ENCODE assay signal across 9 cellular contexts in genomic region chr7:17184805-17185689, GRCh38.
DNase-seq lines count a peak whose midpoint lies in the region; ATAC-seq and TF ChIP-seq lines count a peak whose summit lies in the region.
"Had no signal": no experiment of that assay in that cellular context is flagged by ENCODE, and none has a peak within 500 bp of the region (broad histone marks: within the 10 kb centered on the region; RNA-seq: fewer than 3 reads in every experiment).

No MANE protein-coding gene starts in this region.

- POLR2A ChIA-PET in CD4-positive, alpha-beta memory T cell (lab: Charles Lee; ENCODE audit: partially characterized antibody), result no interaction called here

- no peaks in the 10 kb centered on the region for H3K36me3 ChIP-seq in CD4-positive, alpha-beta memory T cell (ENCODE audit: insufficient read depth, low read length)

- no peaks in the 10 kb centered on the region for H3K27me3 ChIP-seq in CD4-positive, alpha-beta memory T cell (ENCODE audit: insufficient read depth, low read length)

- H3K36me3 Mint-ChIP-seq in CD4-positive, alpha-beta memory T cell, result peaks cover 0 to 4% of the 10 kb centered on the region in 2 donors
- H3K36me3 Mint-ChIP-seq: memory B cell had no signal

- H3K4me1 Mint-ChIP-seq in CD4-positive, alpha-beta memory T cell, result peaks cover 7 to 12% (median 11%) of the 10 kb centered on the region in 4 donors

- no peak overlapping the region for H3K27ac ChIP-seq in CD4-positive, alpha-beta memory T cell (ENCODE audit: low read depth, low read length)

- H3K27ac Mint-ChIP-seq in CD4-positive, alpha-beta memory T cell, result peak overlapping the region in 1 of 7 donors; percentile 75

- peaks cover 11% of the 10 kb centered on the region for H3K4me1 ChIP-seq in CD4-positive, alpha-beta memory T cell (ENCODE audit: insufficient read depth, low read length)

- no peak overlapping the region for H3K4me3 ChIP-seq in fibroblast of villous mesenchyme (ENCODE audit: low read depth, low read length)
- no peak overlapping the region for H3K4me3 ChIP-seq in CD4-positive, alpha-beta memory T cell (ENCODE audit: low read length in 2 of 2)

- H3K9me3 Mint-ChIP-seq in CD4-positive, alpha-beta memory T cell, result peaks cover 0 to 3% (median 0%) of the 10 kb centered on the region in 8 donors
- H3K9me3 Mint-ChIP-seq: memory B cell had no signal

- TF ChIP-seq CTCF in fibroblast of villous mesenchyme (IDR thresholded peaks at IDR 0.05; ENCODE audit: insufficient read depth, low read depth, low read length), result no peak

- CTCF ChIA-PET in CD4-positive, alpha-beta memory T cell (lab: Charles Lee; ENCODE audit: partially characterized antibody), result interaction anchor here (1.0 kb wide), 1 partner anchor 116 kb away, joined by 3 read pairs; no protein-coding TSS in a partner anchor

- H3K27me3 Mint-ChIP-seq in CD4-positive, alpha-beta memory T cell, result no peaks in the 10 kb centered on the region

- DNase-seq in GM04504 (ENCODE audit: low read depth), result peak; percentile 42
- peak; percentile 44 for DNase-seq in fibroblast of villous mesenchyme (ENCODE audit: low read depth)
- no peak for DNase-seq in NCI-H69 (lab: John Stamatoyannopoulos, UW)
- DNase-seq in CD4-positive, alpha-beta memory T cell, result no peak
- no peak for DNase-seq in posterior vena cava (ENCODE audit: low spot score)
- DNase-seq in NCI-H187 (lab: John Stamatoyannopoulos, UW), result no peak

- H3K9me3 ChIP-seq in CD4-positive, alpha-beta memory T cell (ENCODE audit: control insufficient read depth in 1 of 2, low read length in 2 of 2), result no peaks in the 10 kb centered on the region

- no peak overlapping the region for H3K4me3 Mint-ChIP-seq in CD4-positive, alpha-beta memory T cell
- H3K4me3 Mint-ChIP-seq: memory B cell had no signal

- intact Hi-C loops in CD4-positive, alpha-beta memory T cell (cut with micrococcal nuclease), result no loop called here
- intact Hi-C loops in posterior vena cava (cut with DNase I), result no loop called here

- ATAC-seq in GM21390 (IDR thresholded peaks at IDR 0.05; ENCODE audit: unreplicated experiment) (peak; percentile 32), HG03159 (IDR thresholded peaks at IDR 0.05; ENCODE audit: unreplicated experiment) (peak; percentile 43)

Comparison
In these comparisons a context has a peak if more than half of its experiments do, and no peak if none do; other contexts are left out.
1. DNase-seq: peak in GM04504 (single experiment) and fibroblast of villous mesenchyme (single experiment); none in NCI-H69 (single experiment), CD4-positive, alpha-beta memory T cell (0 of 5), posterior vena cava (single experiment) and NCI-H187 (0 of 2).